ENCODE assay signal across 1 cellular context in the genomic region with DNA sequence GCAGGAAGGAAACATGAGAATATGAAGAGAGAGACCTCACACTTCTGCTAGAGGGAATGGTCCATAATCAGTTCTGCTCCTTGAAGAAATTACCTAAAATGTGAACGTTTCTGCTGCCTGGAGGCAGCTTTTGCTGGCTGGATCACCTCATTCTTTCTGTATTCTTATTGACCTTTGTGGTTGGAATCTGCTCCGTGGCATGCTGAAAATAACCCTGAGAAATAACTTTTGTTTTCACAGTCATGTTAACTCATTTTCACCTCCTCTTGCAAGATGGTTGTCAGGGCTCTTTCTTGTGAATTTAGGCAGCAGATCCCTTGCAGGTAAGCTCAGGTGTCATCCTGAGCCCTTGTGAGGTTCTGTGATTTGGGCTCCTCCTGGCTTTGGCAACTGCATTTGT.
TF ChIP-seq lines count a peak whose summit lies in the region.

No MANE protein-coding gene starts in this region.

TF ChIP-seq in GM12878, 131 proteins besides CTCF, POLR2A, EP300 and RAD21 (continued from another document):
- TF ChIP-seq, protein P1, sequence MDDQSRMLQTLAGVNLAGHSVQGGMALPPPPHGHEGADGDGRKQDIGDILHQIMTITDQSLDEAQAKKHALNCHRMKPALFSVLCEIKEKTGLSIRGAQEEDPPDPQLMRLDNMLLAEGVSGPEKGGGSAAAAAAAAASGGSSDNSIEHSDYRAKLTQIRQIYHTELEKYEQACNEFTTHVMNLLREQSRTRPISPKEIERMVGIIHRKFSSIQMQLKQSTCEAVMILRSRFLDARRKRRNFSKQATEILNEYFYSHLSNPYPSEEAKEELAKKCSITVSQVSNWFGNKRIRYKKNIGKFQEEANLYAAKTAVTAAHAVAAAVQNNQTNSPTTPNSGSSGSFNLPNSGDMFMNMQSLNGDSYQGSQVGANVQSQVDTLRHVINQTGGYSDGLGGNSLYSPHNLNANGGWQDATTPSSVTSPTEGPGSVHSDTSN (IDR thresholded peaks at IDR 0.05; ENCODE audit: insufficient replicate concordance, low read depth, low read length) = no peak
- TF ChIP-seq NFXL1 (IDR thresholded peaks at IDR 0.05; ENCODE audit: borderline replicate concordance) = no peak
- no peak for TF ChIP-seq TCF7 (IDR thresholded peaks at IDR 0.05; ENCODE audit: borderline replicate concordance)
- TF ChIP-seq GABPA (IDR thresholded peaks at IDR 0.05; ENCODE audit: low read depth) = no peak
- TF ChIP-seq, protein P2, sequence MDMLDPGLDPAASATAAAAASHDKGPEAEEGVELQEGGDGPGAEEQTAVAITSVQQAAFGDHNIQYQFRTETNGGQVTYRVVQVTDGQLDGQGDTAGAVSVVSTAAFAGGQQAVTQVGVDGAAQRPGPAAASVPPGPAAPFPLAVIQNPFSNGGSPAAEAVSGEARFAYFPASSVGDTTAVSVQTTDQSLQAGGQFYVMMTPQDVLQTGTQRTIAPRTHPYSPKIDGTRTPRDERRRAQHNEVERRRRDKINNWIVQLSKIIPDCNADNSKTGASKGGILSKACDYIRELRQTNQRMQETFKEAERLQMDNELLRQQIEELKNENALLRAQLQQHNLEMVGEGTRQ (IDR thresholded peaks at IDR 0.05; ENCODE audit: borderline replicate concordance, low read depth, low read length) = no peak
- TF ChIP-seq ESRRA (IDR thresholded peaks at IDR 0.05; ENCODE audit: low read length) = no peak
- TF ChIP-seq GATAD2B (conservative IDR thresholded peaks at IDR 0.05; ENCODE audit: low read depth) = no peak
- no peak for TF ChIP-seq SRF (IDR thresholded peaks at IDR 0.05; ENCODE audit: low read depth in 2 of 2, low read length in 2 of 2)
- TF ChIP-seq TCF3 (IDR thresholded peaks at IDR 0.05; ENCODE audit: borderline replicate concordance, insufficient read depth, low read depth, low read length) = no peak
- TF ChIP-seq EGR1 (IDR thresholded peaks at IDR 0.05; ENCODE audit: borderline replicate concordance in 1 of 2, low read depth in 2 of 2, low read length in 2 of 2) = no peak
- TF ChIP-seq CHD2 (IDR thresholded peaks at IDR 0.05; ENCODE audit: borderline replicate concordance, low read depth, low read length) = no peak
- no peak for TF ChIP-seq SMARCA5 (IDR thresholded peaks at IDR 0.05)
- 0 out of 2 replicates have a peak, but pooled peaks have one; percentile 16 for TF ChIP-seq JUNB (IDR thresholded peaks at IDR 0.05)
- TF ChIP-seq KDM1A (IDR thresholded peaks at IDR 0.05; ENCODE audit: borderline replicate concordance) = no peak
- no peak for TF ChIP-seq TCF12 (IDR thresholded peaks at IDR 0.05; ENCODE audit: low read depth, low read length)
- TF ChIP-seq NR2C1 (IDR thresholded peaks at IDR 0.05) = no peak
- no peak for TF ChIP-seq MYB (IDR thresholded peaks at IDR 0.05; ENCODE audit: borderline replicate concordance, low read depth, low read length)
- no peak for TF ChIP-seq RELA (IDR thresholded peaks at IDR 0.05; ENCODE audit: borderline replicate concordance, partially characterized antibody)
- peak in 1 of 2 experiments; percentile 4; a peak in 1 of 4 replicates for TF ChIP-seq ETV6 (conservative IDR thresholded peaks at IDR 0.05 in 1 of 2, IDR thresholded peaks at IDR 0.05 in 1 of 2; ENCODE audit: borderline replicate concordance in 1 of 2, low read depth in 1 of 2)
- TF ChIP-seq, protein P3, sequence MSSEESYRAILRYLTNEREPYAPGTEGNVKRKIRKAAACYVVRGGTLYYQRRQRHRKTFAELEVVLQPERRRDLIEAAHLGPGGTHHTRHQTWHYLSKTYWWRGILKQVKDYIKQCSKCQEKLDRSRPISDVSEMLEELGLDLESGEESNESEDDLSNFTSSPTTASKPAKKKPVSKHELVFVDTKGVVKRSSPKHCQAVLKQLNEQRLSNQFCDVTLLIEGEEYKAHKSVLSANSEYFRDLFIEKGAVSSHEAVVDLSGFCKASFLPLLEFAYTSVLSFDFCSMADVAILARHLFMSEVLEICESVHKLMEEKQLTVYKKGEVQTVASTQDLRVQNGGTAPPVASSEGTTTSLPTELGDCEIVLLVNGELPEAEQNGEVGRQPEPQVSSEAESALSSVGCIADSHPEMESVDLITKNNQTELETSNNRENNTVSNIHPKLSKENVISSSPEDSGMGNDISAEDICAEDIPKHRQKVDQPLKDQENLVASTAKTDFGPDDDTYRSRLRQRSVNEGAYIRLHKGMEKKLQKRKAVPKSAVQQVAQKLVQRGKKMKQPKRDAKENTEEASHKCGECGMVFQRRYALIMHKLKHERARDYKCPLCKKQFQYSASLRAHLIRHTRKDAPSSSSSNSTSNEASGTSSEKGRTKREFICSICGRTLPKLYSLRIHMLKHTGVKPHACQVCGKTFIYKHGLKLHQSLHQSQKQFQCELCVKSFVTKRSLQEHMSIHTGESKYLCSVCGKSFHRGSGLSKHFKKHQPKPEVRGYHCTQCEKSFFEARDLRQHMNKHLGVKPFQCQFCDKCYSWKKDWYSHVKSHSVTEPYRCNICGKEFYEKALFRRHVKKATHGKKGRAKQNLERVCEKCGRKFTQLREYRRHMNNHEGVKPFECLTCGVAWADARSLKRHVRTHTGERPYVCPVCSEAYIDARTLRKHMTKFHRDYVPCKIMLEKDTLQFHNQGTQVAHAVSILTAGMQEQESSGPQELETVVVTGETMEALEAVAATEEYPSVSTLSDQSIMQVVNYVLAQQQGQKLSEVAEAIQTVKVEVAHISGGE (CRISPR knock-in tag; IDR thresholded peaks at IDR 0.05) = no peak
- TF ChIP-seq ZZZ3 (IDR thresholded peaks at IDR 0.05; ENCODE audit: control insufficient read depth, insufficient read length, low read depth) = no peak
- TF ChIP-seq, protein P4, sequence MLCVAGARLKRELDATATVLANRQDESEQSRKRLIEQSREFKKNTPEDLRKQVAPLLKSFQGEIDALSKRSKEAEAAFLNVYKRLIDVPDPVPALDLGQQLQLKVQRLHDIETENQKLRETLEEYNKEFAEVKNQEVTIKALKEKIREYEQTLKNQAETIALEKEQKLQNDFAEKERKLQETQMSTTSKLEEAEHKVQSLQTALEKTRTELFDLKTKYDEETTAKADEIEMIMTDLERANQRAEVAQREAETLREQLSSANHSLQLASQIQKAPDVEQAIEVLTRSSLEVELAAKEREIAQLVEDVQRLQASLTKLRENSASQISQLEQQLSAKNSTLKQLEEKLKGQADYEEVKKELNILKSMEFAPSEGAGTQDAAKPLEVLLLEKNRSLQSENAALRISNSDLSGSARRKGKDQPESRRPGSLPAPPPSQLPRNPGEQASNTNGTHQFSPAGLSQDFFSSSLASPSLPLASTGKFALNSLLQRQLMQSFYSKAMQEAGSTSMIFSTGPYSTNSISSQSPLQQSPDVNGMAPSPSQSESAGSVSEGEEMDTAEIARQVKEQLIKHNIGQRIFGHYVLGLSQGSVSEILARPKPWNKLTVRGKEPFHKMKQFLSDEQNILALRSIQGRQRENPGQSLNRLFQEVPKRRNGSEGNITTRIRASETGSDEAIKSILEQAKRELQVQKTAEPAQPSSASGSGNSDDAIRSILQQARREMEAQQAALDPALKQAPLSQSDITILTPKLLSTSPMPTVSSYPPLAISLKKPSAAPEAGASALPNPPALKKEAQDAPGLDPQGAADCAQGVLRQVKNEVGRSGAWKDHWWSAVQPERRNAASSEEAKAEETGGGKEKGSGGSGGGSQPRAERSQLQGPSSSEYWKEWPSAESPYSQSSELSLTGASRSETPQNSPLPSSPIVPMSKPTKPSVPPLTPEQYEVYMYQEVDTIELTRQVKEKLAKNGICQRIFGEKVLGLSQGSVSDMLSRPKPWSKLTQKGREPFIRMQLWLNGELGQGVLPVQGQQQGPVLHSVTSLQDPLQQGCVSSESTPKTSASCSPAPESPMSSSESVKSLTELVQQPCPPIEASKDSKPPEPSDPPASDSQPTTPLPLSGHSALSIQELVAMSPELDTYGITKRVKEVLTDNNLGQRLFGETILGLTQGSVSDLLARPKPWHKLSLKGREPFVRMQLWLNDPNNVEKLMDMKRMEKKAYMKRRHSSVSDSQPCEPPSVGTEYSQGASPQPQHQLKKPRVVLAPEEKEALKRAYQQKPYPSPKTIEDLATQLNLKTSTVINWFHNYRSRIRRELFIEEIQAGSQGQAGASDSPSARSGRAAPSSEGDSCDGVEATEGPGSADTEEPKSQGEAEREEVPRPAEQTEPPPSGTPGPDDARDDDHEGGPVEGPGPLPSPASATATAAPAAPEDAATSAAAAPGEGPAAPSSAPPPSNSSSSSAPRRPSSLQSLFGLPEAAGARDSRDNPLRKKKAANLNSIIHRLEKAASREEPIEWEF (IDR thresholded peaks at IDR 0.05; ENCODE audit: insufficient replicate concordance, low read depth, low read length) = no peak
- TF ChIP-seq, protein P5, sequence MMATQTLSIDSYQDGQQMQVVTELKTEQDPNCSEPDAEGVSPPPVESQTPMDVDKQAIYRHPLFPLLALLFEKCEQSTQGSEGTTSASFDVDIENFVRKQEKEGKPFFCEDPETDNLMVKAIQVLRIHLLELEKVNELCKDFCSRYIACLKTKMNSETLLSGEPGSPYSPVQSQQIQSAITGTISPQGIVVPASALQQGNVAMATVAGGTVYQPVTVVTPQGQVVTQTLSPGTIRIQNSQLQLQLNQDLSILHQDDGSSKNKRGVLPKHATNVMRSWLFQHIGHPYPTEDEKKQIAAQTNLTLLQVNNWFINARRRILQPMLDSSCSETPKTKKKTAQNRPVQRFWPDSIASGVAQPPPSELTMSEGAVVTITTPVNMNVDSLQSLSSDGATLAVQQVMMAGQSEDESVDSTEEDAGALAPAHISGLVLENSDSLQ (IDR thresholded peaks at IDR 0.05) = no peak
- TF ChIP-seq NBN (IDR thresholded peaks at IDR 0.05) = no peak
- peak; percentile 74; the same call in 1 of the 2 replicates for TF ChIP-seq MEF2A (IDR thresholded peaks at IDR 0.05; ENCODE audit: insufficient read depth, low read depth, low read length)
- no peak for TF ChIP-seq LARP7 (IDR thresholded peaks at IDR 0.05)
- TF ChIP-seq RUNX3 (IDR thresholded peaks at IDR 0.05; ENCODE audit: low read length) = peak; percentile 80
- TF ChIP-seq CREM (IDR thresholded peaks at IDR 0.05; ENCODE audit: low read depth) = no peak
- no peak for TF ChIP-seq CEBPB (IDR thresholded peaks at IDR 0.05; ENCODE audit: borderline replicate concordance in 1 of 2, low read depth in 2 of 2, low read length in 2 of 2)
- TF ChIP-seq, protein P6, sequence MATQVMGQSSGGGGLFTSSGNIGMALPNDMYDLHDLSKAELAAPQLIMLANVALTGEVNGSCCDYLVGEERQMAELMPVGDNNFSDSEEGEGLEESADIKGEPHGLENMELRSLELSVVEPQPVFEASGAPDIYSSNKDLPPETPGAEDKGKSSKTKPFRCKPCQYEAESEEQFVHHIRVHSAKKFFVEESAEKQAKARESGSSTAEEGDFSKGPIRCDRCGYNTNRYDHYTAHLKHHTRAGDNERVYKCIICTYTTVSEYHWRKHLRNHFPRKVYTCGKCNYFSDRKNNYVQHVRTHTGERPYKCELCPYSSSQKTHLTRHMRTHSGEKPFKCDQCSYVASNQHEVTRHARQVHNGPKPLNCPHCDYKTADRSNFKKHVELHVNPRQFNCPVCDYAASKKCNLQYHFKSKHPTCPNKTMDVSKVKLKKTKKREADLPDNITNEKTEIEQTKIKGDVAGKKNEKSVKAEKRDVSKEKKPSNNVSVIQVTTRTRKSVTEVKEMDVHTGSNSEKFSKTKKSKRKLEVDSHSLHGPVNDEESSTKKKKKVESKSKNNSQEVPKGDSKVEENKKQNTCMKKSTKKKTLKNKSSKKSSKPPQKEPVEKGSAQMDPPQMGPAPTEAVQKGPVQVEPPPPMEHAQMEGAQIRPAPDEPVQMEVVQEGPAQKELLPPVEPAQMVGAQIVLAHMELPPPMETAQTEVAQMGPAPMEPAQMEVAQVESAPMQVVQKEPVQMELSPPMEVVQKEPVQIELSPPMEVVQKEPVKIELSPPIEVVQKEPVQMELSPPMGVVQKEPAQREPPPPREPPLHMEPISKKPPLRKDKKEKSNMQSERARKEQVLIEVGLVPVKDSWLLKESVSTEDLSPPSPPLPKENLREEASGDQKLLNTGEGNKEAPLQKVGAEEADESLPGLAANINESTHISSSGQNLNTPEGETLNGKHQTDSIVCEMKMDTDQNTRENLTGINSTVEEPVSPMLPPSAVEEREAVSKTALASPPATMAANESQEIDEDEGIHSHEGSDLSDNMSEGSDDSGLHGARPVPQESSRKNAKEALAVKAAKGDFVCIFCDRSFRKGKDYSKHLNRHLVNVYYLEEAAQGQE (IDR thresholded peaks at IDR 0.05; ENCODE audit: low read depth, low read length) = no peak
- peak; percentile 44; the same call in 1 of the 2 replicates for TF ChIP-seq DPF2 (IDR thresholded peaks at IDR 0.05)
- peak; percentile 31; the same call in 1 of the 2 replicates for TF ChIP-seq ATF7 (IDR thresholded peaks at IDR 0.05; ENCODE audit: low read depth)
- peak; percentile 40; the same call in 1 of the 2 replicates for TF ChIP-seq EED (IDR thresholded peaks at IDR 0.05; ENCODE audit: low read depth)
- no peak for TF ChIP-seq SIN3A (IDR thresholded peaks at IDR 0.05; ENCODE audit: low read depth, low read length)
- TF ChIP-seq IKZF1 (conservative IDR thresholded peaks at IDR 0.05) = peak; percentile 56; the same call in 1 of the 2 replicates
- no peak for TF ChIP-seq SMAD5 (IDR thresholded peaks at IDR 0.05; ENCODE audit: low read depth)
